ENCODE assay signal across 1 cellular context in the genomic region with DNA sequence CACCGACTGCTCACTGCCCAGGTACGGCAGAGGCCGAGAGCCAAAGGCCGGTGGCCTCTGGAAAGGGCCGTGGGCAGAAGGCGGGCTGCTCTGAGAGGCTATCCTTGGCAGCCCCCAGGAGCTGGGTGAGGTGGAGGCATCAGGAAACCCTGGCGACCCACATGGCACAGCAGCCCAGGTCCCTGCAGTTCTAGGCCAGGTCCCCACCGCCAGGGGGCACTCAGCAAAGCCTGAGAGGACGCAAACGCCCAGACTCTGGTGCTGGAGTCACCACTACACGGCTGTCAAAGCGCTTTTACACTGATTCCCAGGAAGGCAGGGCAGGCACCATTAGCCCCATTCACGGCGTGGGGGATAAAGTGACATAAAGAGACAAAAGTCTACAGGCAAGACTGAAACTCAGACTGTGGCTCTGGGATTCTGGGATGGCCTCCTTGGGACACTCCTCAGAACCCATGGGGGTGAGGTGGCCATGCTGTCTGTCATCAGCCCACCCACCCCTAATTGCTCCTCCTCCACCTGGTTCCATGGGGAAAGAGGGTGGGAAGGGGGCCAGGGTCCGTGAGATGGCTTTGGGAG.
TF ChIP-seq lines count a peak whose summit lies in the region.

No MANE protein-coding gene starts in this region.

TF ChIP-seq in HepG2, 621 proteins besides CTCF, POLR2A, EP300 and RAD21 (continued from another document and continues in another):
- TF ChIP-seq, protein P1, sequence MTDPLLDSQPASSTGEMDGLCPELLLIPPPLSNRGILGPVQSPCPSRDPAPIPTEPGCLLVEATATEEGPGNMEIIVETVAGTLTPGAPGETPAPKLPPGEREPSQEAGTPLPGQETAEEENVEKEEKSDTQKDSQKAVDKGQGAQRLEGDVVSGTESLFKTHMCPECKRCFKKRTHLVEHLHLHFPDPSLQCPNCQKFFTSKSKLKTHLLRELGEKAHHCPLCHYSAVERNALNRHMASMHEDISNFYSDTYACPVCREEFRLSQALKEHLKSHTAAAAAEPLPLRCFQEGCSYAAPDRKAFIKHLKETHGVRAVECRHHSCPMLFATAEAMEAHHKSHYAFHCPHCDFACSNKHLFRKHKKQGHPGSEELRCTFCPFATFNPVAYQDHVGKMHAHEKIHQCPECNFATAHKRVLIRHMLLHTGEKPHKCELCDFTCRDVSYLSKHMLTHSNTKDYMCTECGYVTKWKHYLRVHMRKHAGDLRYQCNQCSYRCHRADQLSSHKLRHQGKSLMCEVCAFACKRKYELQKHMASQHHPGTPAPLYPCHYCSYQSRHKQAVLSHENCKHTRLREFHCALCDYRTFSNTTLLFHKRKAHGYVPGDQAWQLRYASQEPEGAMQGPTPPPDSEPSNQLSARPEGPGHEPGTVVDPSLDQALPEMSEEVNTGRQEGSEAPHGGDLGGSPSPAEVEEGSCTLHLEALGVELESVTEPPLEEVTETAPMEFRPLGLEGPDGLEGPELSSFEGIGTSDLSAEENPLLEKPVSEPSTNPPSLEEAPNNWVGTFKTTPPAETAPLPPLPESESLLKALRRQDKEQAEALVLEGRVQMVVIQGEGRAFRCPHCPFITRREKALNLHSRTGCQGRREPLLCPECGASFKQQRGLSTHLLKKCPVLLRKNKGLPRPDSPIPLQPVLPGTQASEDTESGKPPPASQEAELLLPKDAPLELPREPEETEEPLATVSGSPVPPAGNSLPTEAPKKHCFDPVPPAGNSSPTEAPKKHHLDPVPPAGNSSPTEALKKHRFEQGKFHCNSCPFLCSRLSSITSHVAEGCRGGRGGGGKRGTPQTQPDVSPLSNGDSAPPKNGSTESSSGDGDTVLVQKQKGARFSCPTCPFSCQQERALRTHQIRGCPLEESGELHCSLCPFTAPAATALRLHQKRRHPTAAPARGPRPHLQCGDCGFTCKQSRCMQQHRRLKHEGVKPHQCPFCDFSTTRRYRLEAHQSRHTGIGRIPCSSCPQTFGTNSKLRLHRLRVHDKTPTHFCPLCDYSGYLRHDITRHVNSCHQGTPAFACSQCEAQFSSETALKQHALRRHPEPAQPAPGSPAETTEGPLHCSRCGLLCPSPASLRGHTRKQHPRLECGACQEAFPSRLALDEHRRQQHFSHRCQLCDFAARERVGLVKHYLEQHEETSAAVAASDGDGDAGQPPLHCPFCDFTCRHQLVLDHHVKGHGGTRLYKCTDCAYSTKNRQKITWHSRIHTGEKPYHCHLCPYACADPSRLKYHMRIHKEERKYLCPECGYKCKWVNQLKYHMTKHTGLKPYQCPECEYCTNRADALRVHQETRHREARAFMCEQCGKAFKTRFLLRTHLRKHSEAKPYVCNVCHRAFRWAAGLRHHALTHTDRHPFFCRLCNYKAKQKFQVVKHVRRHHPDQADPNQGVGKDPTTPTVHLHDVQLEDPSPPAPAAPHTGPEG (CRISPR knock-in tag; IDR thresholded peaks at IDR 0.05): no peak
- TF ChIP-seq ZNF589 (CRISPR knock-in tag; conservative IDR thresholded peaks at IDR 0.05): no peak
- TF ChIP-seq ZNF24 (IDR thresholded peaks at IDR 0.05): no peak
- TF ChIP-seq, protein P2, sequence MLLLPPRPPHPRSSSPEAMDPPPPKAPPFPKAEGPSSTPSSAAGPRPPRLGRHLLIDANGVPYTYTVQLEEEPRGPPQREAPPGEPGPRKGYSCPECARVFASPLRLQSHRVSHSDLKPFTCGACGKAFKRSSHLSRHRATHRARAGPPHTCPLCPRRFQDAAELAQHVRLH (CRISPR knock-in tag; IDR thresholded peaks at IDR 0.05; ENCODE audit: borderline replicate concordance, low read depth): peak; percentile 42; the same call in 1 of the 2 replicates
- TF ChIP-seq, protein P3, sequence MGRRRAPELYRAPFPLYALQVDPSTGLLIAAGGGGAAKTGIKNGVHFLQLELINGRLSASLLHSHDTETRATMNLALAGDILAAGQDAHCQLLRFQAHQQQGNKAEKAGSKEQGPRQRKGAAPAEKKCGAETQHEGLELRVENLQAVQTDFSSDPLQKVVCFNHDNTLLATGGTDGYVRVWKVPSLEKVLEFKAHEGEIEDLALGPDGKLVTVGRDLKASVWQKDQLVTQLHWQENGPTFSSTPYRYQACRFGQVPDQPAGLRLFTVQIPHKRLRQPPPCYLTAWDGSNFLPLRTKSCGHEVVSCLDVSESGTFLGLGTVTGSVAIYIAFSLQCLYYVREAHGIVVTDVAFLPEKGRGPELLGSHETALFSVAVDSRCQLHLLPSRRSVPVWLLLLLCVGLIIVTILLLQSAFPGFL (CRISPR knock-in tag; IDR thresholded peaks at IDR 0.05): no peak
- no peak for TF ChIP-seq ZNF782 (CRISPR knock-in tag; IDR thresholded peaks at IDR 0.05; ENCODE audit: borderline replicate concordance)
- TF ChIP-seq, protein P4, sequence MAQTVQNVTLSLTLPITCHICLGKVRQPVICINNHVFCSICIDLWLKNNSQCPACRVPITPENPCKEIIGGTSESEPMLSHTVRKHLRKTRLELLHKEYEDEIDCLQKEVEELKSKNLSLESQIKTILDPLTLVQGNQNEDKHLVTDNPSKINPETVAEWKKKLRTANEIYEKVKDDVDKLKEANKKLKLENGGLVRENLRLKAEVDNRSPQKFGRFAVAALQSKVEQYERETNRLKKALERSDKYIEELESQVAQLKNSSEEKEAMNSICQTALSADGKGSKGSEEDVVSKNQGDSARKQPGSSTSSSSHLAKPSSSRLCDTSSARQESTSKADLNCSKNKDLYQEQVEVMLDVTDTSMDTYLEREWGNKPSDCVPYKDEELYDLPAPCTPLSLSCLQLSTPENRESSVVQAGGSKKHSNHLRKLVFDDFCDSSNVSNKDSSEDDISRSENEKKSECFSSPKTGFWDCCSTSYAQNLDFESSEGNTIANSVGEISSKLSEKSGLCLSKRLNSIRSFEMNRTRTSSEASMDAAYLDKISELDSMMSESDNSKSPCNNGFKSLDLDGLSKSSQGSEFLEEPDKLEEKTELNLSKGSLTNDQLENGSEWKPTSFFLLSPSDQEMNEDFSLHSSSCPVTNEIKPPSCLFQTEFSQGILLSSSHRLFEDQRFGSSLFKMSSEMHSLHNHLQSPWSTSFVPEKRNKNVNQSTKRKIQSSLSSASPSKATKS (CRISPR knock-in tag; IDR thresholded peaks at IDR 0.05): no peak
- TF ChIP-seq YY1 (IDR thresholded peaks at IDR 0.05; ENCODE audit: insufficient read depth, insufficient replicate concordance, low read depth, low read length): peak; percentile 19
- TF ChIP-seq NFKB2 (CRISPR knock-in tag; IDR thresholded peaks at IDR 0.05; ENCODE audit: borderline replicate concordance): peak; percentile 35; the same call in 1 of the 2 replicates
- TF ChIP-seq, protein P5, sequence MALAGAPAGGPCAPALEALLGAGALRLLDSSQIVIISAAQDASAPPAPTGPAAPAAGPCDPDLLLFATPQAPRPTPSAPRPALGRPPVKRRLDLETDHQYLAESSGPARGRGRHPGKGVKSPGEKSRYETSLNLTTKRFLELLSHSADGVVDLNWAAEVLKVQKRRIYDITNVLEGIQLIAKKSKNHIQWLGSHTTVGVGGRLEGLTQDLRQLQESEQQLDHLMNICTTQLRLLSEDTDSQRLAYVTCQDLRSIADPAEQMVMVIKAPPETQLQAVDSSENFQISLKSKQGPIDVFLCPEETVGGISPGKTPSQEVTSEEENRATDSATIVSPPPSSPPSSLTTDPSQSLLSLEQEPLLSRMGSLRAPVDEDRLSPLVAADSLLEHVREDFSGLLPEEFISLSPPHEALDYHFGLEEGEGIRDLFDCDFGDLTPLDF (CRISPR knock-in tag; IDR thresholded peaks at IDR 0.05): no peak
- no peak for TF ChIP-seq CCDC6 (CRISPR knock-in tag; IDR thresholded peaks at IDR 0.05)
- peak; percentile 31; the same call in 1 of the 2 replicates for TF ChIP-seq ZFY (CRISPR knock-in tag; IDR thresholded peaks at IDR 0.05)
- TF ChIP-seq BCL6 (CRISPR knock-in tag; IDR thresholded peaks at IDR 0.05): no peak
- TF ChIP-seq, protein P6, sequence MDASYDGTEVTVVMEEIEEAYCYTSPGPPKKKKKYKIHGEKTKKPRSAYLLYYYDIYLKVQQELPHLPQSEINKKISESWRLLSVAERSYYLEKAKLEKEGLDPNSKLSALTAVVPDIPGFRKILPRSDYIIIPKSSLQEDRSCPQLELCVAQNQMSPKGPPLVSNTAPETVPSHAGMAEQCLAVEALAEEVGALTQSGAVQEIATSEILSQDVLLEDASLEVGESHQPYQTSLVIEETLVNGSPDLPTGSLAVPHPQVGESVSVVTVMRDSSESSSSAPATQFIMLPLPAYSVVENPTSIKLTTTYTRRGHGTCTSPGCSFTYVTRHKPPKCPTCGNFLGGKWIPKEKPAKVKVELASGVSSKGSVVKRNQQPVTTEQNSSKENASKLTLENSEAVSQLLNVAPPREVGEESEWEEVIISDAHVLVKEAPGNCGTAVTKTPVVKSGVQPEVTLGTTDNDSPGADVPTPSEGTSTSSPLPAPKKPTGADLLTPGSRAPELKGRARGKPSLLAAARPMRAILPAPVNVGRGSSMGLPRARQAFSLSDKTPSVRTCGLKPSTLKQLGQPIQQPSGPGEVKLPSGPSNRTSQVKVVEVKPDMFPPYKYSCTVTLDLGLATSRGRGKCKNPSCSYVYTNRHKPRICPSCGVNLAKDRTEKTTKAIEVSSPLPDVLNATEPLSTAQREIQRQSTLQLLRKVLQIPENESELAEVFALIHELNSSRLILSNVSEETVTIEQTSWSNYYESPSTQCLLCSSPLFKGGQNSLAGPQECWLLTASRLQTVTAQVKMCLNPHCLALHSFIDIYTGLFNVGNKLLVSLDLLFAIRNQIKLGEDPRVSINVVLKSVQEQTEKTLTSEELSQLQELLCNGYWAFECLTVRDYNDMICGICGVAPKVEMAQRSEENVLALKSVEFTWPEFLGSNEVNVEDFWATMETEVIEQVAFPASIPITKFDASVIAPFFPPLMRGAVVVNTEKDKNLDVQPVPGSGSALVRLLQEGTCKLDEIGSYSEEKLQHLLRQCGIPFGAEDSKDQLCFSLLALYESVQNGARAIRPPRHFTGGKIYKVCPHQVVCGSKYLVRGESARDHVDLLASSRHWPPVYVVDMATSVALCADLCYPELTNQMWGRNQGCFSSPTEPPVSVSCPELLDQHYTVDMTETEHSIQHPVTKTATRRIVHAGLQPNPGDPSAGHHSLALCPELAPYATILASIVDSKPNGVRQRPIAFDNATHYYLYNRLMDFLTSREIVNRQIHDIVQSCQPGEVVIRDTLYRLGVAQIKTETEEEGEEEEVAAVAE (CRISPR knock-in tag; IDR thresholded peaks at IDR 0.05; ENCODE audit: borderline replicate concordance): no peak
- TF ChIP-seq FOXM1 (CRISPR knock-in tag; IDR thresholded peaks at IDR 0.05): no peak
- no peak for TF ChIP-seq SKI (IDR thresholded peaks at IDR 0.05; ENCODE audit: partially characterized antibody)
- no peak for TF ChIP-seq ZFP41 (CRISPR knock-in tag; IDR thresholded peaks at IDR 0.05; ENCODE audit: borderline replicate concordance)
- TF ChIP-seq ETV5 (CRISPR knock-in tag; IDR thresholded peaks at IDR 0.05; ENCODE audit: borderline replicate concordance): no peak
- TF ChIP-seq ZNF558 (CRISPR knock-in tag; IDR thresholded peaks at IDR 0.05; ENCODE audit: borderline replicate concordance): no peak
- TF ChIP-seq, protein P7, sequence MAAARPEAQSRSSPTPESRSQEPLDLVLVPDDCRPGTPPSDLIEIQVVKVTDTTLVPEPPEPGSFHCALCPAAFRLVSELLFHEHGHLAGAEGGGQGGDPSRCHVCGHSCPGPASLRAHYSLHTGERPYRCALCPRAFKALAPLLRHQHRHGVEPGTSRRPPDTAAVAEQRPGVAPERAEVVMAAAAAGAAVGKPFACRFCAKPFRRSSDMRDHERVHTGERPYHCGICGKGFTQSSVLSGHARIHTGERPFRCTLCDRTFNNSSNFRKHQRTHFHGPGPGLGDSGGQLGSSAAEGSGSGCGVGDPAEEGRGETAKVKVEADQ (CRISPR knock-in tag; IDR thresholded peaks at IDR 0.05; ENCODE audit: borderline replicate concordance): no peak
- no peak for TF ChIP-seq LCORL (IDR thresholded peaks at IDR 0.05)
- TF ChIP-seq LCORL (CRISPR knock-in tag; IDR thresholded peaks at IDR 0.05): peak; percentile 37; the same call in 1 of the 2 replicates
- TF ChIP-seq, protein P8, sequence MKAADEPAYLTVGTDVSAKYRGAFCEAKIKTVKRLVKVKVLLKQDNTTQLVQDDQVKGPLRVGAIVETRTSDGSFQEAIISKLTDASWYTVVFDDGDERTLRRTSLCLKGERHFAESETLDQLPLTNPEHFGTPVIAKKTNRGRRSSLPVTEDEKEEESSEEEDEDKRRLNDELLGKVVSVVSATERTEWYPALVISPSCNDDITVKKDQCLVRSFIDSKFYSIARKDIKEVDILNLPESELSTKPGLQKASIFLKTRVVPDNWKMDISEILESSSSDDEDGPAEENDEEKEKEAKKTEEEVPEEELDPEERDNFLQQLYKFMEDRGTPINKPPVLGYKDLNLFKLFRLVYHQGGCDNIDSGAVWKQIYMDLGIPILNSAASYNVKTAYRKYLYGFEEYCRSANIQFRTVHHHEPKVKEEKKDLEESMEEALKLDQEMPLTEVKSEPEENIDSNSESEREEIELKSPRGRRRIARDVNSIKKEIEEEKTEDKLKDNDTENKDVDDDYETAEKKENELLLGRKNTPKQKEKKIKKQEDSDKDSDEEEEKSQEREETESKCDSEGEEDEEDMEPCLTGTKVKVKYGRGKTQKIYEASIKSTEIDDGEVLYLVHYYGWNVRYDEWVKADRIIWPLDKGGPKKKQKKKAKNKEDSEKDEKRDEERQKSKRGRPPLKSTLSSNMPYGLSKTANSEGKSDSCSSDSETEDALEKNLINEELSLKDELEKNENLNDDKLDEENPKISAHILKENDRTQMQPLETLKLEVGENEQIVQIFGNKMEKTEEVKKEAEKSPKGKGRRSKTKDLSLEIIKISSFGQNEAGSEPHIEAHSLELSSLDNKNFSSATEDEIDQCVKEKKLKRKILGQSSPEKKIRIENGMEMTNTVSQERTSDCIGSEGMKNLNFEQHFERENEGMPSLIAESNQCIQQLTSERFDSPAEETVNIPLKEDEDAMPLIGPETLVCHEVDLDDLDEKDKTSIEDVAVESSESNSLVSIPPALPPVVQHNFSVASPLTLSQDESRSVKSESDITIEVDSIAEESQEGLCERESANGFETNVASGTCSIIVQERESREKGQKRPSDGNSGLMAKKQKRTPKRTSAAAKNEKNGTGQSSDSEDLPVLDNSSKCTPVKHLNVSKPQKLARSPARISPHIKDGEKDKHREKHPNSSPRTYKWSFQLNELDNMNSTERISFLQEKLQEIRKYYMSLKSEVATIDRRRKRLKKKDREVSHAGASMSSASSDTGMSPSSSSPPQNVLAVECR (CRISPR knock-in tag; IDR thresholded peaks at IDR 0.05; ENCODE audit: borderline replicate concordance): peak; percentile 60; the same call in 1 of the 2 replicates
- no peak for TF ChIP-seq DMAP1 (CRISPR knock-in tag; IDR thresholded peaks at IDR 0.05)
- TF ChIP-seq SSRP1 (CRISPR knock-in tag; IDR thresholded peaks at IDR 0.05): no peak
- TF ChIP-seq BORCS8-MEF2B (CRISPR knock-in tag; IDR thresholded peaks at IDR 0.05): 0 out of 2 replicates have a peak, but pooled peaks have one; percentile 37
- TF ChIP-seq, protein P9, sequence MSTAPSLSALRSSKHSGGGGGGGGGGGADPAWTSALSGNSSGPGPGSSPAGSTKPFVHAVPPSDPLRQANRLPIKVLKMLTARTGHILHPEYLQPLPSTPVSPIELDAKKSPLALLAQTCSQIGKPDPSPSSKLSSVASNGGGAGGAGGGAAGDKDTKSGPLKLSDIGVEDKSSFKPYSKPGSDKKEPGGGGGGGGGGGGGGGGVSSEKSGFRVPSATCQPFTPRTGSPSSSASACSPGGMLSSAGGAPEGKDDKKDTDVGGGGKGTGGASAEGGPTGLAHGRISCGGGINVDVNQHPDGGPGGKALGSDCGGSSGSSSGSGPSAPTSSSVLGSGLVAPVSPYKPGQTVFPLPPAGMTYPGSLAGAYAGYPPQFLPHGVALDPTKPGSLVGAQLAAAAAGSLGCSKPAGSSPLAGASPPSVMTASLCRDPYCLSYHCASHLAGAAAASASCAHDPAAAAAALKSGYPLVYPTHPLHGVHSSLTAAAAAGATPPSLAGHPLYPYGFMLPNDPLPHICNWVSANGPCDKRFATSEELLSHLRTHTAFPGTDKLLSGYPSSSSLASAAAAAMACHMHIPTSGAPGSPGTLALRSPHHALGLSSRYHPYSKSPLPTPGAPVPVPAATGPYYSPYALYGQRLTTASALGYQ (CRISPR knock-in tag; IDR thresholded peaks at IDR 0.05): no peak
- TF ChIP-seq ZNF282 (IDR thresholded peaks at IDR 0.05; ENCODE audit: partially characterized antibody): no peak
- no peak for TF ChIP-seq ZNF326 (CRISPR knock-in tag; IDR thresholded peaks at IDR 0.05; ENCODE audit: borderline replicate concordance)
- TF ChIP-seq ZNF33B (CRISPR knock-in tag; IDR thresholded peaks at IDR 0.05): no peak
- peak; percentile 93 for TF ChIP-seq XRCC5 (optimal IDR thresholded peaks at IDR 0.05; ENCODE audit: low read length)
- TF ChIP-seq IKZF1 (IDR thresholded peaks at IDR 0.05): no peak
